ENCODE assay signal across 8 cellular contexts in genomic region chr1:111592389-111593361, GRCh38. TPM values are rescaled to one million over a fixed set of nuclear protein-coding genes. Genes with fewer than 3 reads are reported as not detected.
DNase-seq lines count a peak whose midpoint lies in the region; ATAC-seq and TF ChIP-seq lines count a peak whose summit lies in the region.

No MANE protein-coding gene starts in this region.

- no peaks in the 10 kb centered on the region for H3K9me3 ChIP-seq in Panc1 (ENCODE audit: control insufficient read depth, insufficient read depth, low read depth, low read length)
- H3K9me3 ChIP-seq in thyroid gland, result no peaks in the 10 kb centered on the region

- POLR2A ChIA-PET in Panc1 (lab: Charles Lee), result interaction anchor here (0.6 kb wide), 1 partner anchor 11 kb away, joined by 5 read pairs; no protein-coding TSS in a partner anchor

- peak; percentile 27 for DNase-seq in Panc1 (ENCODE audit: low read depth, low spot score)
- peak; percentile 93 for DNase-seq in activated effector memory CD4-positive, alpha-beta T cell treated with Interleukin-2 at 50 U/mL for 16 hours
- peak; percentile 34 for DNase-seq in globus pallidus (ENCODE audit: low spot score)
- peak; percentile 43 for DNase-seq in pons (ENCODE audit: low spot score)
- DNase-seq in thyroid gland, result peak; percentile 98

- 7 to 10% methylated on average over 11 of the region's 11 CpGs for WGBS in thyroid gland, 2 donors

- TF ChIP-seq POLR2A in thyroid gland (IDR thresholded peaks at IDR 0.05), result peak in 1 of 2 donors; percentile 45

- no TSS peak for BruUV-seq in Panc1 (replicated peaks; lab: Mats Ljungman, UMichigan)

- H3K27ac ChIP-seq in ACC112 (ENCODE audit: low read depth, low read length) (no peak overlapping the region), Panc1 (ENCODE audit: low read length) (0 out of 2 replicates have a peak overlapping the region, but pooled peaks have one; percentile 29), thyroid gland (peak overlapping the region; percentile 86 to 98 (median 92))

- H3K4me3 ChIP-seq in ACC112 (ENCODE audit: low read depth, low read length) (peak overlapping the region; percentile 49), Panc1 (ENCODE audit: low read depth in 2 of 2, low read length in 2 of 2) (no peak overlapping the region), thyroid gland (replicated peaks in 1 of 3) (no peak overlapping the region)

- H3K36me3 ChIP-seq in ACC112 (ENCODE audit: insufficient read depth, low read length), result no peaks in the 10 kb centered on the region
- no peaks in the 10 kb centered on the region for H3K36me3 ChIP-seq in Panc1 (ENCODE audit: control insufficient read depth, insufficient read depth, low read length)
- no peaks in the 10 kb centered on the region for H3K36me3 ChIP-seq in thyroid gland

- H3K27me3 ChIP-seq in ACC112 (ENCODE audit: insufficient read depth, low read length), result no peaks in the 10 kb centered on the region
- no peaks in the 10 kb centered on the region for H3K27me3 ChIP-seq in Panc1 (ENCODE audit: control insufficient read depth, insufficient read depth, low read length)
- H3K27me3 ChIP-seq in thyroid gland, result no peaks in the 10 kb centered on the region

- H2AFZ ChIP-seq in ACC112 (ENCODE audit: low read length, unreplicated experiment), result peak overlapping the region; percentile 2

- in situ Hi-C loops in Panc1 (cut with HindIII; ENCODE audit: low pct_unique_long_range_greater_than_20kb, low sequenced_read_pairs), result no loop called here

- intact Hi-C loops in Panc1 (cut with micrococcal nuclease; ENCODE audit: unreplicated experiment), result no loop called here
- intact Hi-C loops in thyroid gland (cut with DNase I), result no loop called here

- CTCF ChIA-PET in Panc1 (lab: Charles Lee), result no interaction called here

- ATAC-seq in GM18867 (IDR thresholded peaks at IDR 0.05; ENCODE audit: unreplicated experiment) (peak; percentile 87), HG03064 (IDR thresholded peaks at IDR 0.05; ENCODE audit: low read depth, unreplicated experiment) (peak; percentile 91), Panc1 (peak; percentile 92)

- TF ChIP-seq CTCF in Panc1 (IDR thresholded peaks at IDR 0.05), result no peak
- TF ChIP-seq CTCF in thyroid gland (IDR thresholded peaks at IDR 0.05), result no peak

- H3K4me1 ChIP-seq in ACC112 (ENCODE audit: control insufficient read depth, insufficient read depth, low read length, unreplicated experiment) (peaks cover 20% of the 10 kb centered on the region), Panc1 (ENCODE audit: control insufficient read depth, insufficient read depth, low read length) (peaks cover 3% of the 10 kb centered on the region; the same call in 1 of the 2 replicates), thyroid gland (peaks cover 25 to 30% of the 10 kb centered on the region in 2 donors)

- H3K79me2 ChIP-seq in ACC112 (ENCODE audit: control insufficient read depth, insufficient read depth, low read length, unreplicated experiment), result no peaks in the 10 kb centered on the region

RNA-seq across cellular contexts. Expression of gene RAP1A, which starts 26.9 kb away (rescaled TPM):
- total RNA-seq in Panc1 (2021; ENCODE audit: unreplicated experiment) (37.1 TPM), thyroid gland (10 to 100 TPM; 54.2 to 91.7 (median 71.9) TPM)
- polyA plus RNA-seq in Panc1 (2012; ENCODE audit: insufficient read length), result 35.8 TPM

Comparison
In these comparisons a context has a peak if more than half of its experiments do, and no peak if none do; other contexts are left out.
1. DNase-seq: peak in every context shown above with its lines; median percentile 98 in thyroid gland; 93 in activated effector memory CD4-positive, alpha-beta T cell treated with Interleukin-2 at 50 U/mL for 16 hours; 43 in pons; 34 in globus pallidus; 27 in Panc1.